Comparison of ENCODE assay signal across 7 cellular contexts in the genomic region with DNA sequence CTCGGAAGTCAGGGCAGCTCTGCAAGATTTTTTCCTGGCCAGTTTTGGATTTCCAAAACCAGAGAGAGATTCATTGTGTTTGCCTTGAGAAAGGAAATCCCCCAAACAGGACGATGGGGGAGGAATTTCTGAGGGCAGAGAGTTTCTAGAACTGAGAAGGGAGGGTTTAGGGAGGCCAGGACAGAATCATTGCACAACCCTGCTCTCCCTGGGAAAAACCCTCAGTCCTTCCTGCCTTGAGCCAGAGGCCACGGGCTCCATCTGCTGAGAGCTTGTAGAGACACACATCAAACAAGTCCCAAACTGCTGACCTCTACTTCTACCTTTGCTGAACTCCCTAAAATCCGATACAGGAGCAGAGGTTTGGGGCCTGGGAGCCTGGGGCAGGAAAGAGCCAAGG.
DNase-seq lines count a peak whose midpoint lies in the region; ATAC-seq, FAIRE-seq and TF ChIP-seq lines count a peak whose summit lies in the region.

No MANE protein-coding gene starts in this region.

- no peaks in the 10 kb centered on the region for H3K9me1 ChIP-seq in IMR-90 (ENCODE audit: insufficient read depth, low read length)

- peak overlapping the region; percentile 20; the same call in 1 of the 2 replicates for H3K18ac ChIP-seq in IMR-90 (ENCODE audit: low read depth, low read length)

- TF ChIP-seq EP300 in upper lobe of left lung (IDR thresholded peaks at IDR 0.05): no peak

- DNase-seq in GM19239 (ENCODE audit: insufficient read length, low spot score) (no peak), IMR-90 (peak; percentile 95), cardiac fibroblast (ENCODE audit: low read depth in 2 of 2) (peak; percentile 97), left kidney (ENCODE audit: low read depth, low spot score) (peak; percentile 88), upper lobe of left lung (peak in 1 of 2 donors; percentile 87), OCI-M2 (lab: John Stamatoyannopoulos, UW; ENCODE audit: unreplicated experiment) (no peak)

- no TSS peak for BruUV-seq in IMR-90 (replicated peaks; lab: Mats Ljungman, UMichigan)

- H3K36me3 ChIP-seq in IMR-90 (ENCODE audit: control insufficient read depth, insufficient read depth, low read length) (no peaks in the 10 kb centered on the region), upper lobe of left lung (no peaks in the 10 kb centered on the region)

- H2AFZ ChIP-seq in IMR-90 (replicated peaks; ENCODE audit: low read length, poor library complexity): peak overlapping the region; percentile 64

- no peaks in the 10 kb centered on the region for H3K9me3 ChIP-seq in IMR-90 (ENCODE audit: control insufficient read depth, insufficient read depth, low read length)
- no peaks in the 10 kb centered on the region for H3K9me3 ChIP-seq in upper lobe of left lung

- peak overlapping the region; percentile 28; the same call in 1 of the 3 replicates for H2BK15ac ChIP-seq in IMR-90 (ENCODE audit: low read depth, low read length)

- peak; percentile 97 for ATAC-seq in IMR-90 (ENCODE audit: low read depth)
- peak; percentile 89 to 95 for ATAC-seq in upper lobe of left lung (ENCODE audit: low FRiP score in 2 of 2)
- no peak for ATAC-seq in HG02763 (IDR thresholded peaks at IDR 0.05; ENCODE audit: unreplicated experiment)

- peak overlapping the region; percentile 43; the same call in 1 of the 2 replicates for H2BK120ac ChIP-seq in IMR-90 (ENCODE audit: low read depth, low read length)

- dilution Hi-C loops in IMR-90 (cut with HindIII; ENCODE audit: low sequenced_read_pairs, unreplicated experiment): no loop called here

- H4K8ac ChIP-seq in IMR-90 (ENCODE audit: low read depth in 2 of 2, low read length in 2 of 2): peak overlapping the region in 1 of 2 experiments; percentile 50; a peak in 2 of 4 replicates

- H3K56ac ChIP-seq in IMR-90 (ENCODE audit: extremely low read depth, insufficient read depth, low read length): no peak overlapping the region

- H3K79me1 ChIP-seq in IMR-90 (ENCODE audit: low read depth in 1 of 2, low read length in 2 of 2): no peaks in the 10 kb centered on the region

- in situ Hi-C loops in IMR-90 (cut with MboI; ENCODE audit: low sequenced_read_pairs): no loop called here

- peak overlapping the region; percentile 30 for H2AK9ac ChIP-seq in IMR-90 (replicated peaks; ENCODE audit: low read depth, low read length, poor library complexity)

- H3K4me1 ChIP-seq in IMR-90 (ENCODE audit: control insufficient read depth, insufficient read depth, low read length) (peaks cover 10% of the 10 kb centered on the region), upper lobe of left lung (peaks cover 7 to 11% (median 9%) of the 10 kb centered on the region in 4 donors)

- H4K20me1 ChIP-seq in IMR-90 (ENCODE audit: insufficient read depth, low read length): no peaks in the 10 kb centered on the region

- H2BK20ac ChIP-seq in IMR-90 (ENCODE audit: low read depth, low read length): peak overlapping the region; percentile 18; the same call in 1 of the 2 replicates

- H3K9ac ChIP-seq in IMR-90 (ENCODE audit: low read depth, low read length): peak overlapping the region; percentile 12; the same call in 1 of the 2 replicates

- POLR2A ChIA-PET in IMR-90 (lab: Charles Lee; ENCODE audit: unreplicated experiment): no interaction called here

- FAIRE-seq in GM19239 (lab: Jason Lieb, UNC): peak; percentile 71

- H3K27ac ChIP-seq in IMR-90 (ENCODE audit: insufficient read depth, low read length) (peak overlapping the region; percentile 20; the same call in 1 of the 2 replicates), upper lobe of left lung (peak overlapping the region in 3 of 4 donors; percentile 16 to 61 (median 58))

- no peak for TF ChIP-seq POLR2A in IMR-90 (IDR thresholded peaks at IDR 0.05; ENCODE audit: low read depth, low read length)
- TF ChIP-seq POLR2A in upper lobe of left lung (IDR thresholded peaks at IDR 0.05): no peak

- H3K4ac ChIP-seq in IMR-90 (ENCODE audit: low read depth, low read length): peak overlapping the region; percentile 42

- TF ChIP-seq CTCF in IMR-90 (conservative IDR thresholded peaks at IDR 0.05; ENCODE audit: low read depth, low read length) (peak; percentile 81), cardiac fibroblast (IDR thresholded peaks at IDR 0.05; ENCODE audit: low read depth, low read length) (peak; percentile 79), upper lobe of left lung (IDR thresholded peaks at IDR 0.05) (peak in 4 of 6 experiments; percentile 37 to 49 (median 41))

- H2AK5ac ChIP-seq in IMR-90 (ENCODE audit: low read depth, low read length): peak overlapping the region; percentile 56; the same call in 1 of the 2 replicates

- H3K23ac ChIP-seq in IMR-90 (ENCODE audit: low read depth, low read length): no peak overlapping the region

- no peak overlapping the region for H2BK5ac ChIP-seq in IMR-90 (ENCODE audit: low read depth, low read length, poor library complexity, severe bottlenecking)

- no peak overlapping the region for H3K4me3 ChIP-seq in IMR-90 (ENCODE audit: insufficient read depth, low read depth, low read length)
- no peak overlapping the region for H3K4me3 ChIP-seq in cardiac fibroblast (replicated peaks in 1 of 2; ENCODE audit: low read depth in 2 of 2, low read length in 2 of 2)
- no peak overlapping the region for H3K4me3 ChIP-seq in upper lobe of left lung

- no peak overlapping the region for H3K4me2 ChIP-seq in IMR-90 (ENCODE audit: low read depth, low read length)

- H3K14ac ChIP-seq in IMR-90 (replicated peaks; ENCODE audit: low read depth, low read length): peak overlapping the region; percentile 6; the same call in 1 of the 2 replicates

- TF ChIP-seq RAD21 in IMR-90 (IDR thresholded peaks at IDR 0.05; ENCODE audit: low read length): peak; percentile 85

- 50% methylated on average over 2 of the region's 4 CpGs; no CpG with 5 or more reads in 1 of the 2 experiments for WGBS in IMR-90 (ENCODE audit: extremely low coverage in 2 of 2, insufficient read length in 1 of 2), 2 experiments
- WGBS in upper lobe of left lung, 2 donors: 26% methylated on average over 4 of the region's 4 CpGs

- intact Hi-C loops in IMR-90 (cut with micrococcal nuclease): loop anchor here (1.0 to 2.0 kb wide), 3 partner anchors 37 to 356 kb away; no protein-coding TSS in a partner anchor

- H3K27me3 ChIP-seq in IMR-90 (ENCODE audit: control insufficient read depth, insufficient read depth, low read length) (peaks cover 2% of the 10 kb centered on the region; the same call in 1 of the 2 replicates), upper lobe of left lung (no peaks in the 10 kb centered on the region)

- CTCF ChIA-PET in IMR-90 (lab: Yijun Ruan, JAX): interaction anchor here (0.9 to 2.5 kb wide), 6 partner anchors 13 to 356 kb away, joined by 3 to 20 read pairs (median 3); no protein-coding TSS in a partner anchor

- H4K5ac ChIP-seq in IMR-90 (ENCODE audit: low read depth, low read length): peak overlapping the region; percentile 32

- peak overlapping the region; percentile 57; the same call in 1 of the 2 replicates for H4K91ac ChIP-seq in IMR-90 (ENCODE audit: insufficient read depth, low read depth, low read length)

TF ChIP-seq in IMR-90, 13 proteins besides CTCF, POLR2A, EP300 and RAD21:
- TF ChIP-seq CEBPB (IDR thresholded peaks at IDR 0.05; ENCODE audit: low read depth, low read length) (peak; percentile 99), MAZ (IDR thresholded peaks at IDR 0.05; ENCODE audit: borderline replicate concordance, low read depth, low read length) (peak; percentile 69; the same call in 1 of the 2 replicates), BHLHE40 (IDR thresholded peaks at IDR 0.05; ENCODE audit: low read depth, low read length) (no peak), MAFK (IDR thresholded peaks at IDR 0.05; ENCODE audit: low read depth, low read length) (no peak), SMC3 (IDR thresholded peaks at IDR 0.05; ENCODE audit: low read depth, low read length) (peak; percentile 87)
TF ChIP-seq in IMR-90: peak in this region for 3.

Comparison
In these comparisons a context has a peak if more than half of its experiments do, and no peak if none do; other contexts are left out.
1. DNase-seq: peak in IMR-90 (single experiment), cardiac fibroblast (2 of 2) and left kidney (single experiment); none in GM19239 (single experiment) and OCI-M2 (single experiment).
2. Peak in every context shown above with its lines, with median percentiles within 50 percentile points of each other: CTCF ChIP-seq.